Comparison of ENCODE assay signal across 10 cellular contexts in genomic region chr4:6177587-6178197, GRCh38. TPM values are rescaled to one million over a fixed set of nuclear protein-coding genes. Genes with fewer than 3 reads are reported as not detected.
DNase-seq lines count a peak whose midpoint lies in the region; ATAC-seq and TF ChIP-seq lines count a peak whose summit lies in the region.
"Had no signal": no experiment of that assay in that cellular context is flagged by ENCODE, and none has a peak within 500 bp of the region (broad histone marks: within the 10 kb centered on the region; RNA-seq: fewer than 3 reads in every experiment).

No MANE protein-coding gene starts in this region.

- DNase-seq in NCI-H146 (lab: John Stamatoyannopoulos, UW) (peak; percentile 20), NCI-H146 treated with DMSO at 0.1 percent for 48 hours (lab: John Stamatoyannopoulos, UW; ENCODE audit: unreplicated experiment) (no peak), HEK293T (ENCODE audit: extremely low spot score) (peak; percentile 34), dermis blood vessel endothelial cell (no peak), RWPE1 (ENCODE audit: low spot score) (no peak), MV-4-11 (lab: John Stamatoyannopoulos, UW) (no peak)
- peak; percentile 73 for DNase-seq in activated CD8-positive, alpha-beta memory T cell treated with anti-CD3 and anti-CD28 coated beads for 24 hours
- peak; percentile 78 for DNase-seq in natural killer cell treated with Interleukin-12 subunit alpha and Interleukin-12 subunit beta and Interleukin-15 and Interleukin-18, amount 100 ng/mL, for 72 hours (ENCODE audit: low spot score)
- DNase-seq: NCI-H2227 treated with DMSO at 0.1 percent for 48 hours had no signal

- H3K4me1 Mint-ChIP-seq in natural killer cell treated with Interleukin-12 subunit alpha and Interleukin-12 subunit beta and Interleukin-15 and Interleukin-18, amount 100 ng/mL, for 72 hours (ENCODE audit: low read depth in 2 of 2) = peaks cover 54 to 84% of the 10 kb centered on the region in 2 donors

- no peak overlapping the region for H3K27ac ChIP-seq in RWPE1

- peaks cover 60% of the 10 kb centered on the region for H3K36me3 Mint-ChIP-seq in natural killer cell treated with Interleukin-12 subunit alpha and Interleukin-12 subunit beta and Interleukin-15 and Interleukin-18, amount 100 ng/mL, for 72 hours

- peak; percentile 50 to 53 for ATAC-seq in natural killer cell treated with Interleukin-12 subunit alpha and Interleukin-12 subunit beta and Interleukin-15 and Interleukin-18, amount 100 ng/mL, for 72 hours

- no peaks in the 10 kb centered on the region for H3K9me3 Mint-ChIP-seq in natural killer cell treated with Interleukin-12 subunit alpha and Interleukin-12 subunit beta and Interleukin-15 and Interleukin-18, amount 100 ng/mL, for 72 hours

- peak overlapping the region; percentile 96 to 100 for H3K27ac Mint-ChIP-seq in natural killer cell treated with Interleukin-12 subunit alpha and Interleukin-12 subunit beta and Interleukin-15 and Interleukin-18, amount 100 ng/mL, for 72 hours

- H3K4me3 Mint-ChIP-seq in natural killer cell treated with Interleukin-12 subunit alpha and Interleukin-12 subunit beta and Interleukin-15 and Interleukin-18, amount 100 ng/mL, for 72 hours = peak overlapping the region; percentile 91

- TF ChIP-seq CTCF in RWPE1 (conservative IDR thresholded peaks at IDR 0.05; ENCODE audit: low read depth) = no peak

- POLR2A ChIA-PET in HEK293T (lab: Yijun Ruan, JAX) = no interaction called here
- POLR2A ChIA-PET in RWPE1 (lab: Yijun Ruan, JAX; ENCODE audit: low non-redundant PET) = no interaction called here

- no peaks in the 10 kb centered on the region for H3K27me3 Mint-ChIP-seq in natural killer cell treated with Interleukin-12 subunit alpha and Interleukin-12 subunit beta and Interleukin-15 and Interleukin-18, amount 100 ng/mL, for 72 hours

- CTCF ChIA-PET in HEK293T (lab: Yijun Ruan, JAX) = no interaction called here
- CTCF ChIA-PET in RWPE1 (lab: Yijun Ruan, JAX) = no interaction called here

TF ChIP-seq in HEK293T, 16 proteins besides CTCF, POLR2A, EP300 and RAD21:
- TF ChIP-seq TARDBP (IDR thresholded peaks at IDR 0.05) (no peak), ZNF384 (IDR thresholded peaks at IDR 0.05) (no peak), NFRKB (IDR thresholded peaks at IDR 0.05) (no peak), FOXK2 (IDR thresholded peaks at IDR 0.05) (no peak), HDGF (IDR thresholded peaks at IDR 0.05; ENCODE audit: borderline replicate concordance) (no peak), ELF4 (IDR thresholded peaks at IDR 0.05) (no peak), L3MBTL2 (conservative IDR thresholded peaks at IDR 0.05) (no peak), PKNOX1 (IDR thresholded peaks at IDR 0.05) (no peak), FOXA1 (IDR thresholded peaks at IDR 0.05) (no peak), LEF1 (IDR thresholded peaks at IDR 0.05; ENCODE audit: borderline replicate concordance) (no peak), BHLHE40 (IDR thresholded peaks at IDR 0.05; ENCODE audit: borderline replicate concordance) (no peak), SUZ12 (IDR thresholded peaks at IDR 0.05) (no peak), CTBP1 (IDR thresholded peaks at IDR 0.05; ENCODE audit: borderline replicate concordance) (no peak), FOXM1 (IDR thresholded peaks at IDR 0.05; ENCODE audit: borderline replicate concordance) (no peak)

RNA-seq across cellular contexts. Expression of gene JAKMIP1, which starts 22.7 kb away (rescaled TPM):
- total RNA-seq in natural killer cell treated with Interleukin-12 subunit alpha and Interleukin-12 subunit beta and Interleukin-15 and Interleukin-18, amount 100 ng/mL, for 72 hours = 10 to 100 TPM; 16.3 to 66.7 TPM
- not detected in 2 replicates for total RNA-seq in dermis blood vessel endothelial cell
- total RNA-seq: dermis microvascular lymphatic vessel endothelial cell had no signal

Comparison
In these comparisons a context has a peak if more than half of its experiments do, and no peak if none do; other contexts are left out.
1. DNase-seq: peak in NCI-H146 (single experiment), HEK293T (single experiment), activated CD8-positive, alpha-beta memory T cell treated with anti-CD3 and anti-CD28 coated beads for 24 hours (single experiment) and natural killer cell treated with Interleukin-12 subunit alpha and Interleukin-12 subunit beta and Interleukin-15 and Interleukin-18, amount 100 ng/mL, for 72 hours (single experiment); none in NCI-H146 treated with DMSO at 0.1 percent for 48 hours (single experiment), dermis blood vessel endothelial cell (single experiment), RWPE1 (single experiment) and MV-4-11 (single experiment).
2. RNA of gene JAKMIP1, which starts 22.7 kb away (total RNA-seq): 16.3 to 66.7 TPM in natural killer cell treated with Interleukin-12 subunit alpha and Interleukin-12 subunit beta and Interleukin-15 and Interleukin-18, amount 100 ng/mL, for 72 hours; not detected in dermis blood vessel endothelial cell; every median in the first group is over 10 times any median in the second.